ENCODE assay signal across 6 cellular contexts in genomic region chr12:57743769-57744168, GRCh38. TPM values are rescaled to one million over a fixed set of nuclear protein-coding genes. Genes with fewer than 3 reads are reported as not detected.
DNase-seq lines count a peak whose midpoint lies in the region; ATAC-seq and TF ChIP-seq lines count a peak whose summit lies in the region.

No MANE protein-coding gene starts in this region.

- peaks cover 10% of the 10 kb centered on the region for H3K36me3 ChIP-seq in H7 (replicated peaks; ENCODE audit: control insufficient read depth, insufficient read depth, low read length)

- no peak for ATAC-seq in activated CD8-positive, alpha-beta T cell treated with anti-CD3 and anti-CD28 coated beads for 36 hours
- ATAC-seq in HG03097 (IDR thresholded peaks at IDR 0.05; ENCODE audit: low FRiP score, unreplicated experiment): no peak

- H3K4me3 Mint-ChIP-seq in activated CD8-positive, alpha-beta T cell treated with anti-CD3 and anti-CD28 coated beads for 36 hours: peak overlapping the region; percentile 92
- H3K4me3 Mint-ChIP-seq in neural crest cell: peak overlapping the region; percentile 95

- H3K27ac Mint-ChIP-seq in activated CD8-positive, alpha-beta T cell treated with anti-CD3 and anti-CD28 coated beads for 36 hours: peak overlapping the region; percentile 94
- H3K27ac Mint-ChIP-seq in neural crest cell (ENCODE audit: unreplicated experiment): no peak overlapping the region

- H3K4me3 ChIP-seq in HL-60 (replicated peaks; ENCODE audit: insufficient read depth, low read length) (no peak overlapping the region), H7 (ENCODE audit: insufficient read depth, low read depth, low read length) (no peak overlapping the region)

- CTCF ChIA-PET in activated CD8-positive, alpha-beta T cell treated with anti-CD3 and anti-CD28 coated beads for 36 hours (lab: Charles Lee): interaction anchor here (2.6 kb wide), 1 partner anchor 13 kb away, joined by 13 read pairs; no protein-coding TSS in a partner anchor

- H3K27me3 ChIP-seq in HL-60 (ENCODE audit: insufficient read depth, poor library complexity, severe bottlenecking) (no peaks in the 10 kb centered on the region), H7 (ENCODE audit: control insufficient read depth, insufficient read depth, low read length) (peaks cover 44% of the 10 kb centered on the region)

- DNase-seq in HL-60 (ENCODE audit: low read depth in 1 of 2, low spot score in 1 of 2): no peak
- DNase-seq in activated CD8-positive, alpha-beta T cell treated with anti-CD3 and anti-CD28 coated beads for 36 hours: no peak
- no peak for DNase-seq in neural crest cell (ENCODE audit: low read depth, low spot score)
- DNase-seq in NCI-H69 (lab: John Stamatoyannopoulos, UW): no peak
- no peak for DNase-seq in H7

- intact Hi-C loops in activated CD8-positive, alpha-beta T cell treated with anti-CD3 and anti-CD28 coated beads for 36 hours (cut with micrococcal nuclease): loop anchor here (2.0 kb wide), 1 partner anchor 161 kb away; no protein-coding TSS in a partner anchor

- H3K36me3 Mint-ChIP-seq in activated CD8-positive, alpha-beta T cell treated with anti-CD3 and anti-CD28 coated beads for 36 hours (ENCODE audit: low read depth): peaks cover 33% of the 10 kb centered on the region
- H3K36me3 Mint-ChIP-seq in neural crest cell (ENCODE audit: low read depth): peaks cover 12% of the 10 kb centered on the region

- H3K27me3 Mint-ChIP-seq in activated CD8-positive, alpha-beta T cell treated with anti-CD3 and anti-CD28 coated beads for 36 hours: no peaks in the 10 kb centered on the region
- peaks cover 63% of the 10 kb centered on the region for H3K27me3 Mint-ChIP-seq in neural crest cell (ENCODE audit: low read depth)

- no peaks in the 10 kb centered on the region for H3K9me3 Mint-ChIP-seq in activated CD8-positive, alpha-beta T cell treated with anti-CD3 and anti-CD28 coated beads for 36 hours
- no peaks in the 10 kb centered on the region for H3K9me3 Mint-ChIP-seq in neural crest cell

- peak overlapping the region; percentile 84 for H3K27ac ChIP-seq in HL-60 (replicated peaks)

- TF ChIP-seq CTCF in HL-60 (IDR thresholded peaks at IDR 0.05; ENCODE audit: insufficient read depth, low read length): no peak
- TF ChIP-seq CTCF in activated CD8-positive, alpha-beta T cell treated with anti-CD3 and anti-CD28 coated beads for 36 hours (IDR thresholded peaks at IDR 0.05): no peak
- TF ChIP-seq CTCF in neural crest cell (conservative IDR thresholded peaks at IDR 0.05): no peak

- POLR2A ChIA-PET in activated CD8-positive, alpha-beta T cell treated with anti-CD3 and anti-CD28 coated beads for 36 hours (lab: Charles Lee): interaction anchor here (1.2 to 3.1 kb wide), 3 partner anchors 9 to 20 kb away, joined by 4 to 9 read pairs (median 4); no protein-coding TSS in a partner anchor

- peaks cover 53% of the 10 kb centered on the region for H3K4me1 Mint-ChIP-seq in activated CD8-positive, alpha-beta T cell treated with anti-CD3 and anti-CD28 coated beads for 36 hours (ENCODE audit: low read depth)
- peaks cover 30% of the 10 kb centered on the region for H3K4me1 Mint-ChIP-seq in neural crest cell

RNA-seq across cellular contexts. Expression of gene TSPAN31, which starts 1.1 kb away (rescaled TPM):
- total RNA-seq in activated CD8-positive, alpha-beta T cell treated with anti-CD3 and anti-CD28 coated beads for 36 hours: 1 to 10 TPM; 6.9 to 7.5 TPM
- 23.5 and 26.9 TPM in 2 replicates for total RNA-seq in neural crest cell
- total RNA-seq in H7 (2014; rRNA removed; shearing (Covaris generic)): 12.9 and 17.6 TPM in 2 replicates

RNA-seq across cellular contexts. Expression of gene AGAP2, which starts 5.2 kb away (rescaled TPM):
- 10 to 100 TPM; 22.4 TPM for total RNA-seq in activated CD8-positive, alpha-beta T cell treated with anti-CD3 and anti-CD28 coated beads for 36 hours
- 3.9 and 4.1 TPM in 2 replicates for total RNA-seq in neural crest cell
- 0.30 and 0.35 TPM in 2 replicates for total RNA-seq in H7 (2014; rRNA removed; shearing (Covaris generic))

RNA-seq across cellular contexts. Expression of gene CDK4, which starts 8.3 kb away (rescaled TPM):
- total RNA-seq in activated CD8-positive, alpha-beta T cell treated with anti-CD3 and anti-CD28 coated beads for 36 hours: 100 to 1,000 TPM; 218 to 221 TPM
- 332 and 333 TPM in 2 replicates for total RNA-seq in neural crest cell
- total RNA-seq in H7 (2014; rRNA removed; shearing (Covaris generic)): 234 and 275 TPM in 2 replicates

RNA-seq across cellular contexts. Expression of gene MARCHF9, which starts 11.1 kb away (rescaled TPM):
- total RNA-seq in activated CD8-positive, alpha-beta T cell treated with anti-CD3 and anti-CD28 coated beads for 36 hours: 10 to 100 TPM; 23.4 to 24.3 TPM
- 16.7 and 18.8 TPM in 2 replicates for total RNA-seq in neural crest cell
- 1.9 and 4.3 TPM in 2 replicates for total RNA-seq in H7 (2014; rRNA removed; shearing (Covaris generic))

RNA-seq across cellular contexts. Expression of gene CYP27B1, which starts 23.1 kb away (rescaled TPM):
- total RNA-seq in activated CD8-positive, alpha-beta T cell treated with anti-CD3 and anti-CD28 coated beads for 36 hours: 1 to 10 TPM; 7.6 to 7.9 TPM
- 3.2 and 4.2 TPM in 2 replicates for total RNA-seq in neural crest cell
- 0.26 and 0.59 TPM in 2 replicates for total RNA-seq in H7 (2014; rRNA removed; shearing (Covaris generic))
